ENCODE assay signal across 10 cellular contexts in the genomic region with DNA sequence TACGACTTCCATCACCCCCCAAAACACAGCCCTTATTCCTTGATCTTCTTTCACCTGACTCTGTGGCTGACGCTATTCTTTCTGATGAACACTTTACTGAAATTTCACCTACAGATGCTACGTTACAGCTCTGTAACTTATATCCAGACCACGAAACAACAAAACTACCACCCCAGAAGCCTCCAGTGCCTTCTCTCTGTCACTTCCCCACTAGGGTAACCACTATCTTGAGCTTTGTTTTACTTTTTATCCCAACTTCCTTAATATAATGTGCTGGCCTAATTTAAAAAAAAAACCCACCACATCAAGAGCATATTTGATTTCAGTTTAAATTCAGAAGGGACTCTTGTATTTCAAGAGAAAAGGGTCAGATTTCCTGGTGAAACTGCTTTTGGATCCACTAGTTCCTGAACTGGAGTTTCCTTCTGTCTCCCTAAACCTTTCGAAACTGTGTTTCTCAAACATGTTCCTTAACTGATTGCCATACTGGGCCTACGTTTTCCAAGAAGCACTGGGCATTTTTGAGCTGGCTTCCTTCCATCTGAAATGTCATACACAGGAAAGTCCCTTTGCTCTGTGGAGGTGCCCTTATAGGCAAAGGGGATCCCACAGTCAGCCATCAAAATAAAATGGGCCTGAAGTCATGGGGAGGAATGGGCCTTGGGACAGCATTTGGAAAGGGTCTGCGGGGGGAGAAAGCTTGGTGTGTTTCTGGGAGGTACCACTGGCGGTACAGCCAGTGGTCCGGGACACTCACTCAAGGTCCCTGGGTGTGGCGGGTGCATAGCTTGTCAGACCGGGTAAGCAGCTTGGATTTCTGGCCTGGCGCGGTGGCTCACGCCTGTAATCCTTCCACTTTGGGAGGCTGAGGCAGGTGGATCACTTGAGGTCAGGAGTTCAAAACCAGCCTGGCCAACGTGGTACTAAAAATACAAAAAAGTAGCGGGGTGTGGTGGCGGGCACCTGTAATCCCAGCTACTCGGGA. TPM values are rescaled to one million over a fixed set of nuclear protein-coding genes. Genes with fewer than 3 reads are reported as not detected.
DNase-seq lines count a peak whose midpoint lies in the region; ATAC-seq and TF ChIP-seq lines count a peak whose summit lies in the region.
"Had no signal": no experiment of that assay in that cellular context is flagged by ENCODE, and none has a peak within 500 bp of the region (broad histone marks: within the 10 kb centered on the region; RNA-seq: fewer than 3 reads in every experiment).

No MANE protein-coding gene starts in this region.

- no peaks in the 10 kb centered on the region for H3K9me3 ChIP-seq in CD4-positive, CD25-positive, alpha-beta regulatory T cell (ENCODE audit: control insufficient read depth in 2 of 2, low read length in 2 of 2)
- no peaks in the 10 kb centered on the region for H3K9me3 ChIP-seq in HAP-1

- H3K4me1 Mint-ChIP-seq in CD4-positive, CD25-positive, alpha-beta regulatory T cell = peaks cover 5 to 26% (median 14%) of the 10 kb centered on the region in 4 donors
- peaks cover 48% of the 10 kb centered on the region for H3K4me1 Mint-ChIP-seq in activated naive CD8-positive, alpha-beta T cell treated with anti-CD3 and anti-CD28 coated beads, Interleukin-2, amount 50 U/mL, for 24 hours
- peaks cover 41% of the 10 kb centered on the region in 2 donors for H3K4me1 Mint-ChIP-seq in natural killer cell

- peaks cover 9% of the 10 kb centered on the region for H3K36me3 Mint-ChIP-seq in CD4-positive, CD25-positive, alpha-beta regulatory T cell
- peaks cover 5% of the 10 kb centered on the region for H3K36me3 Mint-ChIP-seq in activated naive CD8-positive, alpha-beta T cell treated with anti-CD3 and anti-CD28 coated beads, Interleukin-2, amount 50 U/mL, for 24 hours (ENCODE audit: low read depth)
- no peaks in the 10 kb centered on the region for H3K36me3 Mint-ChIP-seq in natural killer cell

- H3K4me3 ChIP-seq in CD4-positive, CD25-positive, alpha-beta regulatory T cell (ENCODE audit: low read depth, low read length) = no peak overlapping the region
- no peak overlapping the region for H3K4me3 ChIP-seq in HAP-1

- DNase-seq in CD4-positive, CD25-positive, alpha-beta regulatory T cell = no peak
- DNase-seq in M059J (ENCODE audit: low read depth) (peak; percentile 38), natural killer cell (no peak), head of caudate nucleus (no peak), HAP-1 (ENCODE audit: low spot score in 2 of 2) (no peak), putamen (ENCODE audit: low spot score) (no peak)
- DNase-seq in activated naive CD8-positive, alpha-beta T cell treated with anti-CD3 and anti-CD28 coated beads, Interleukin-2, amount 50 U/mL, for 24 hours = no peak
- DNase-seq: NCI-H2171 treated with DMSO at 0.1 percent for 48 hours, WERI-Rb-1 had no signal

- in situ Hi-C loops in HAP-1 (cut with MboI; ENCODE audit: low sequenced_read_pairs) = no loop called here

- H3K27ac ChIP-seq in CD4-positive, CD25-positive, alpha-beta regulatory T cell (ENCODE audit: insufficient read depth, low read length, poor library complexity, severe bottlenecking) = no peak overlapping the region
- H3K27ac ChIP-seq: WERI-Rb-1 had no signal

- no peaks in the 10 kb centered on the region for H3K27me3 Mint-ChIP-seq in CD4-positive, CD25-positive, alpha-beta regulatory T cell
- no peaks in the 10 kb centered on the region for H3K27me3 Mint-ChIP-seq in activated naive CD8-positive, alpha-beta T cell treated with anti-CD3 and anti-CD28 coated beads, Interleukin-2, amount 50 U/mL, for 24 hours
- H3K27me3 Mint-ChIP-seq in natural killer cell (ENCODE audit: low read depth in 2 of 2) = no peaks in the 10 kb centered on the region

- TF ChIP-seq CTCF in natural killer cell (IDR thresholded peaks at IDR 0.05) = no peak

- H3K4me1 ChIP-seq in CD4-positive, CD25-positive, alpha-beta regulatory T cell (ENCODE audit: control insufficient read depth, insufficient read depth, low read length, poor library complexity, severe bottlenecking) = peaks cover 17% of the 10 kb centered on the region
- H3K4me1 ChIP-seq in HAP-1 = no peaks in the 10 kb centered on the region

- H3K9me3 Mint-ChIP-seq in CD4-positive, CD25-positive, alpha-beta regulatory T cell = peaks cover 0 to 2% (median 0%) of the 10 kb centered on the region in 7 donors
- H3K9me3 Mint-ChIP-seq in activated naive CD8-positive, alpha-beta T cell treated with anti-CD3 and anti-CD28 coated beads, Interleukin-2, amount 50 U/mL, for 24 hours = no peaks in the 10 kb centered on the region
- H3K9me3 Mint-ChIP-seq in natural killer cell = no peaks in the 10 kb centered on the region

- intact Hi-C loops in natural killer cell (cut with micrococcal nuclease) = loop anchor here (2.0 kb wide), 1 partner anchor 18 kb away; no protein-coding TSS in a partner anchor
- intact Hi-C loops in head of caudate nucleus (cut with DNase I) = no loop called here

- H3K4me3 Mint-ChIP-seq in CD4-positive, CD25-positive, alpha-beta regulatory T cell = no peak overlapping the region
- H3K4me3 Mint-ChIP-seq in activated naive CD8-positive, alpha-beta T cell treated with anti-CD3 and anti-CD28 coated beads, Interleukin-2, amount 50 U/mL, for 24 hours = peak overlapping the region; percentile 18
- peak overlapping the region; percentile 79 for H3K4me3 Mint-ChIP-seq in natural killer cell

- no peaks in the 10 kb centered on the region for H3K27me3 ChIP-seq in CD4-positive, CD25-positive, alpha-beta regulatory T cell (ENCODE audit: control insufficient read depth, insufficient read depth, low read length)
- no peaks in the 10 kb centered on the region for H3K27me3 ChIP-seq in HAP-1 (ENCODE audit: low read depth)

- peak overlapping the region in 2 of 3 donors; percentile 0 to 21 for H3K27ac Mint-ChIP-seq in CD4-positive, CD25-positive, alpha-beta regulatory T cell
- peak overlapping the region; percentile 92 for H3K27ac Mint-ChIP-seq in activated naive CD8-positive, alpha-beta T cell treated with anti-CD3 and anti-CD28 coated beads, Interleukin-2, amount 50 U/mL, for 24 hours
- H3K27ac Mint-ChIP-seq in natural killer cell = peak overlapping the region; percentile 55 to 77

- ATAC-seq in CD4-positive, CD25-positive, alpha-beta regulatory T cell (ENCODE audit: low read depth in 2 of 2) = no peak
- no peak for ATAC-seq in activated naive CD8-positive, alpha-beta T cell treated with anti-CD3 and anti-CD28 coated beads, Interleukin-2, amount 50 U/mL, for 24 hours
- peak in 2 of 3 donors; percentile 33 to 40 for ATAC-seq in natural killer cell
- no peak for ATAC-seq in HG03108 (IDR thresholded peaks at IDR 0.05; ENCODE audit: unreplicated experiment)

- no peaks in the 10 kb centered on the region for H3K36me3 ChIP-seq in CD4-positive, CD25-positive, alpha-beta regulatory T cell (ENCODE audit: control insufficient read depth, insufficient read depth, low read length)
- H3K36me3 ChIP-seq in HAP-1 (replicated peaks) = no peaks in the 10 kb centered on the region
- H3K36me3 ChIP-seq: WERI-Rb-1 had no signal

RNA-seq across cellular contexts. Expression of gene RTF2, which starts 25.8 kb away (rescaled TPM):
- total RNA-seq in CD4-positive, CD25-positive, alpha-beta regulatory T cell = 74.3 TPM
- 100 to 1,000 TPM; 110 to 133 (median 123) TPM for polyA plus RNA-seq in CD4-positive, CD25-positive, alpha-beta regulatory T cell
- 131 and 178 TPM in 2 replicates for total RNA-seq in M059J (2014; rRNA removed; shearing (Covaris generic))
- 10 to 100 TPM; 81.5 to 89.1 (median 83.4) TPM for total RNA-seq in natural killer cell

RNA-seq across cellular contexts. Expression of gene CASS4, which starts 30.6 kb away (rescaled TPM):
- total RNA-seq in CD4-positive, CD25-positive, alpha-beta regulatory T cell = 9.8 TPM
- 1 to 10 TPM in 3 of 4 donors, under 1 TPM in 1; 0.96 to 4.0 (median 2.9) TPM for polyA plus RNA-seq in CD4-positive, CD25-positive, alpha-beta regulatory T cell
- total RNA-seq in M059J (2014; rRNA removed; shearing (Covaris generic)) = 0.15 TPM in 1 of 2 replicates, not detected in the other
- 10 to 100 TPM in 2 of 3 donors, 1 to 10 TPM in 1; 9.3 to 13.8 (median 13.4) TPM for total RNA-seq in natural killer cell

RNA-seq across cellular contexts. Expression of gene CSTF1, which starts 50.2 kb away (rescaled TPM):
- 24.5 TPM for total RNA-seq in CD4-positive, CD25-positive, alpha-beta regulatory T cell
- polyA plus RNA-seq in CD4-positive, CD25-positive, alpha-beta regulatory T cell = 10 to 100 TPM; 48.8 to 61.7 (median 56.4) TPM
- 93.5 and 101 TPM in 2 replicates for total RNA-seq in M059J (2014; rRNA removed; shearing (Covaris generic))
- 10 to 100 TPM; 15.8 to 24.3 (median 18.5) TPM for total RNA-seq in natural killer cell

RNA-seq across cellular contexts. Expression of gene AURKA, which starts 50.7 kb away (rescaled TPM):
- total RNA-seq in CD4-positive, CD25-positive, alpha-beta regulatory T cell = 3.6 TPM
- 1 to 10 TPM; 2.1 to 4.2 (median 3.5) TPM for polyA plus RNA-seq in CD4-positive, CD25-positive, alpha-beta regulatory T cell
- 191 and 212 TPM in 2 replicates for total RNA-seq in M059J (2014; rRNA removed; shearing (Covaris generic))
- total RNA-seq in natural killer cell = 1 to 10 TPM; 1.5 to 2.9 (median 2.0) TPM

Comparison
In these comparisons a context has a peak if more than half of its experiments do, and no peak if none do; other contexts are left out.
1. ATAC-seq: peak in natural killer cell (2 of 3); none in CD4-positive, CD25-positive, alpha-beta regulatory T cell (0 of 2), activated naive CD8-positive, alpha-beta T cell treated with anti-CD3 and anti-CD28 coated beads, Interleukin-2, amount 50 U/mL, for 24 hours (single experiment) and HG03108 (single experiment).
2. H3K27ac Mint-ChIP-seq: peak in every context shown above with its lines; median percentile 92 in activated naive CD8-positive, alpha-beta T cell treated with anti-CD3 and anti-CD28 coated beads, Interleukin-2, amount 50 U/mL, for 24 hours; 66 in natural killer cell; 10 in CD4-positive, CD25-positive, alpha-beta regulatory T cell.
3. H3K4me3 Mint-ChIP-seq: peak in activated naive CD8-positive, alpha-beta T cell treated with anti-CD3 and anti-CD28 coated beads, Interleukin-2, amount 50 U/mL, for 24 hours (single experiment) and natural killer cell (single experiment); none in CD4-positive, CD25-positive, alpha-beta regulatory T cell (0 of 4).